In the genomic region with DNA sequence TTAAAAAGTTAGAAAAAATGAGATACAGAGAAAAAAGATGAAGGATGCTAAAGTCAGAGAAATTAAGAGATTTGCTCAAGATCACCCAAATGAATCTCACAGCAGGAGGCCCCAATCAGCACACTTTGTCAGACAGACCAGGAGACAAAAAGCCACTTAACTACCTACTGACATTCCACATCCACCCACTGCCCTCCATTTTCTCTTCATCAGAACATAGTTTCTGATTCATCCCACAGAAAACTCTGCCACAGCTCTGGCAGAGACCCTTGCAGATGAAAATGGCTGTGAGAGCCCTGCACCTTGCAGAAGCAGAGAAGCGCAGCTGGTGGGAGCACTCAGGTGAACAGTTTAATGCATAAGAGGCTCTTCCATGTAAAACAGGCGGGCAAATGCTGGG, we compare ENCODE assay signal across 15 cellular contexts. TPM values are rescaled to one million over a fixed set of nuclear protein-coding genes. Genes with fewer than 3 reads are reported as not detected.
DNase-seq lines count a peak whose midpoint lies in the region; ATAC-seq, FAIRE-seq and TF ChIP-seq lines count a peak whose summit lies in the region.
"Had no signal": no experiment of that assay in that cellular context is flagged by ENCODE, and none has a peak within 500 bp of the region (broad histone marks: within the 10 kb centered on the region; RNA-seq: fewer than 3 reads in every experiment).

No MANE protein-coding gene starts in this region.

- H3K9me3 ChIP-seq in tibial artery (no peaks in the 10 kb centered on the region), small intestine (ENCODE audit: control insufficient read depth, low read depth) (no peaks in the 10 kb centered on the region)

- H3F3A ChIP-seq in GM23338 (replicated peaks; ENCODE audit: low read depth): no peaks in the 10 kb centered on the region; the same call in 1 of the 2 replicates

- H3K27ac ChIP-seq in GM23338 (ENCODE audit: low read depth): peak overlapping the region; percentile 51; the same call in 1 of the 2 replicates
- H3K27ac ChIP-seq in tibial artery: no peak overlapping the region
- no peak overlapping the region for H3K27ac ChIP-seq in small intestine (ENCODE audit: low read depth in 1 of 2, low read length in 1 of 2)

- 78 to 89% (median 88%) methylated on average over 2 of the region's 2 CpGs for WGBS in small intestine, 3 donors

- peak overlapping the region; percentile 80 for H2AFZ ChIP-seq in GM23338

- H3K27me3 ChIP-seq in GM23338 (ENCODE audit: insufficient read depth): no peaks in the 10 kb centered on the region
- no peaks in the 10 kb centered on the region for H3K27me3 ChIP-seq in tibial artery
- H3K27me3 ChIP-seq in small intestine (ENCODE audit: control insufficient read depth in 2 of 2, insufficient read depth in 2 of 2, low read length in 2 of 2): no peaks in the 10 kb centered on the region

- no peaks in the 10 kb centered on the region for H3K79me2 ChIP-seq in GM23338 (replicated peaks; ENCODE audit: insufficient read depth)

- H3K4me3 ChIP-seq in GM23338: no peak overlapping the region; the same call in 1 of the 2 replicates
- H3K4me3 ChIP-seq in tibial artery: no peak overlapping the region
- no peak overlapping the region for H3K4me3 ChIP-seq in small intestine (ENCODE audit: low read depth in 1 of 2, low read length in 2 of 2)

- H3K9me3 Mint-ChIP-seq in GM23338: no peaks in the 10 kb centered on the region
- H3K9me3 Mint-ChIP-seq in chondrocyte (ENCODE audit: low read depth): no peaks in the 10 kb centered on the region
- H3K9me3 Mint-ChIP-seq: T-helper 1 cell treated with Interleukin-12 subunit alpha and Interleukin-12 subunit beta and Interleukin-4 antibody, amounts not matched to agents 30 μg/mL and 1 μg/mL, for 36 hours had no signal

- no peak overlapping the region for H3K27ac Mint-ChIP-seq in GM23338
- peak overlapping the region; percentile 78 for H3K27ac Mint-ChIP-seq in chondrocyte (ENCODE audit: unreplicated experiment)
- H3K27ac Mint-ChIP-seq: activated naive CD8-positive, alpha-beta T cell; T-helper 1 cell treated with Interleukin-12 subunit alpha and Interleukin-12 subunit beta and Interleukin-4 antibody, amounts not matched to agents 30 μg/mL and 1 μg/mL, for 36 hours had no signal

- H3K4me2 ChIP-seq in GM23338: peak overlapping the region; percentile 50

- no peak for TF ChIP-seq CTCF in GM23338 (conservative IDR thresholded peaks at IDR 0.05; ENCODE audit: low read depth in 2 of 2)
- TF ChIP-seq CTCF in chondrocyte (IDR thresholded peaks at IDR 0.05): no peak
- TF ChIP-seq CTCF in omental fat pad (IDR thresholded peaks at IDR 0.05): no peak
- TF ChIP-seq CTCF in tibial artery (IDR thresholded peaks at IDR 0.05): no peak

- intact Hi-C loops in tibial artery (cut with DNase I; ENCODE audit: low total_unique reads): no loop called here

- H3K27me3 Mint-ChIP-seq in GM23338 (ENCODE audit: insufficient read depth, low read depth, poor library complexity): peaks cover 4% of the 10 kb centered on the region
- no peaks in the 10 kb centered on the region for H3K27me3 Mint-ChIP-seq in chondrocyte (ENCODE audit: low read depth)

- no peaks in the 10 kb centered on the region for H4K20me1 ChIP-seq in GM23338 (replicated peaks; ENCODE audit: insufficient read depth)

- no peak for DNase-seq in GM23338 (ENCODE audit: low spot score)
- DNase-seq in NCI-H1436 (lab: John Stamatoyannopoulos, UW): peak; percentile 44
- DNase-seq in chondrocyte (ENCODE audit: low spot score): no peak
- DNase-seq in omental fat pad (ENCODE audit: low spot score): no peak
- no peak for DNase-seq in tibial artery
- no peak for DNase-seq in small intestine
- no peak for DNase-seq in UCSD-AML1 (lab: John Stamatoyannopoulos, UW; ENCODE audit: unreplicated experiment)
- DNase-seq: activated CD4-positive, alpha-beta T cell treated with anti-CD3 and anti-CD28 coated beads for 1 hour; DND-41; NCI-H510A; RPMI8226; stimulated activated CD4-positive, alpha-beta T cell treated with anti-CD3 and anti-CD28 coated beads, Interleukin-1b, Interleukin-23, amount 100 ng/mL, for 48 hours; trophoblast cell had no signal

- peak overlapping the region; percentile 31; the same call in 1 of the 3 replicates for H3K4me3 Mint-ChIP-seq in GM23338
- H3K4me3 Mint-ChIP-seq in chondrocyte (ENCODE audit: unreplicated experiment): no peak overlapping the region
- H3K4me3 Mint-ChIP-seq: activated naive CD8-positive, alpha-beta T cell; T-helper 1 cell treated with Interleukin-12 subunit alpha and Interleukin-12 subunit beta and Interleukin-4 antibody, amounts not matched to agents 30 μg/mL and 1 μg/mL, for 36 hours had no signal

- no peak for FAIRE-seq in small intestine (lab: Jason Lieb, UNC)

- H3K36me3 Mint-ChIP-seq in GM23338 (ENCODE audit: low read depth) (no peaks in the 10 kb centered on the region), chondrocyte (ENCODE audit: low read depth) (peaks cover 9% of the 10 kb centered on the region)
- H3K36me3 Mint-ChIP-seq: activated naive CD8-positive, alpha-beta T cell had no signal

- H3K4me1 Mint-ChIP-seq in GM23338 (peaks cover 37% of the 10 kb centered on the region), chondrocyte (ENCODE audit: low read depth) (peaks cover 64% of the 10 kb centered on the region)

- H3K9me2 ChIP-seq in GM23338 (ENCODE audit: insufficient read depth): no peaks in the 10 kb centered on the region

- no peak for ATAC-seq in GM23338
- ATAC-seq in omental fat pad (ENCODE audit: low FRiP score): peak; percentile 4

- H3K36me3 ChIP-seq in GM23338 (ENCODE audit: insufficient read depth) (no peaks in the 10 kb centered on the region), tibial artery (no peaks in the 10 kb centered on the region), small intestine (ENCODE audit: control insufficient read depth in 2 of 2, insufficient read depth in 2 of 2, low read length in 2 of 2) (no peaks in the 10 kb centered on the region)

- H3K4me1 ChIP-seq in GM23338 (ENCODE audit: insufficient read depth) (peaks cover 23% of the 10 kb centered on the region), tibial artery (peaks cover 0 to 19% (median 11%) of the 10 kb centered on the region in 4 donors), small intestine (ENCODE audit: control insufficient read depth in 2 of 2, insufficient read depth in 1 of 2, low read depth in 1 of 2, low read length in 1 of 2) (no peaks in the 10 kb centered on the region)

TF ChIP-seq in GM23338, 12 proteins besides CTCF, POLR2A, EP300 and RAD21 (continues in another document):
- TF ChIP-seq NANOG (IDR thresholded peaks at IDR 0.05; ENCODE audit: borderline replicate concordance) (no peak), ZNF114 (CRISPR knock-in tag; IDR thresholded peaks at IDR 0.05) (no peak), CREB1 (CRISPR knock-in tag; IDR thresholded peaks at IDR 0.05; ENCODE audit: low read depth) (no peak)

RNA-seq across cellular contexts. Expression of a gene that starts 26.6 kb away (rescaled TPM):
- total RNA-seq in GM23338 (2014; rRNA removed; shearing (Covaris generic)): 0.39 and 1.0 TPM in 2 replicates
- polyA plus RNA-seq in GM23338 (2016; fragmentation: Nextera tagmentation; extraction: Ambion mirVana) (0.16 and 0.40 TPM in 2 replicates), small intestine (under 1 TPM in 1 of 3 donors, not detected in 2; 0.54 TPM)
- total RNA-seq in chondrocyte (15.3 to 52.4 TPM (median 17.0 TPM) in 3 replicates), omental fat pad (1 to 10 TPM in 3 of 4 donors, under 1 TPM in 1; 0.16 to 4.4 (median 2.1) TPM)
